1 cellular context compared by ENCODE assay signal in the genomic region with DNA sequence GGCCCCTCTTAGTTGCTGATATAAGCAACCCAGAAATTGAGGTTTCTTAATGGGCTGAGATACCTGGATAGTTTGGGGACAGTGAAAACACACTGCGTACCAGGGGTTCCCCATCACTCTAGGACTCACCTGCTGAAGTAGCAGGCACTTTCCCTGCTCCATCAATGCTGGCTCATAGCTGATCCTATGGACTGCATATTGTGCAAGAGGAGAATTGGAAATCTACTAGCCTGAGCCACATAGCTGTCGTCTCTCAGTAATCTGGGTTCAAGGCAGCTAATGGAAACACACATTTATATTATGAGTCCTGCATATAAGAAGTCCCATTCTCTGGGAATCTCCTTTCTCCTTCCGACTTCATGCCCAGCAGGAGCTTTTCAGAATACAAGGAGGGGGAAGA.
TF ChIP-seq lines count a peak whose summit lies in the region.

No MANE protein-coding gene starts in this region.

TF ChIP-seq in HepG2, 621 proteins besides CTCF, POLR2A, EP300 and RAD21 (continued from another document and continues in another):
- TF ChIP-seq ZGPAT (CRISPR knock-in tag; IDR thresholded peaks at IDR 0.05) (no peak), IRF2 (CRISPR knock-in tag; IDR thresholded peaks at IDR 0.05) (no peak), GATAD2A (CRISPR knock-in tag; IDR thresholded peaks at IDR 0.05) (0 out of 2 replicates have a peak, but pooled peaks have one; percentile 21), ZNF619 (CRISPR knock-in tag; IDR thresholded peaks at IDR 0.05) (no peak), ELK4 (CRISPR knock-in tag; IDR thresholded peaks at IDR 0.05; ENCODE audit: borderline replicate concordance) (no peak), ZSCAN9 (CRISPR knock-in tag; IDR thresholded peaks at IDR 0.05; ENCODE audit: borderline replicate concordance) (no peak), MED1 (CRISPR knock-in tag; IDR thresholded peaks at IDR 0.05) (peak; percentile 53; the same call in 1 of the 2 replicates), GATAD1 (CRISPR knock-in tag; IDR thresholded peaks at IDR 0.05) (no peak), ZNF652 (CRISPR knock-in tag; IDR thresholded peaks at IDR 0.05; ENCODE audit: borderline replicate concordance, low read depth) (no peak), ZNF597 (CRISPR knock-in tag; IDR thresholded peaks at IDR 0.05) (no peak), ZNF598 (CRISPR knock-in tag; IDR thresholded peaks at IDR 0.05; ENCODE audit: borderline replicate concordance) (no peak), FOSL1 (CRISPR knock-in tag; IDR thresholded peaks at IDR 0.05; ENCODE audit: borderline replicate concordance) (no peak), CENPT (CRISPR knock-in tag; IDR thresholded peaks at IDR 0.05; ENCODE audit: low read depth) (no peak), ZFP90 (CRISPR knock-in tag; IDR thresholded peaks at IDR 0.05; ENCODE audit: borderline replicate concordance) (no peak), PCBP2 (optimal IDR thresholded peaks at IDR 0.05; ENCODE audit: low read depth, low read length, poor library complexity, severe bottlenecking) (no peak), SNRNP70 (IDR thresholded peaks at IDR 0.05; ENCODE audit: low read depth, low read length) (no peak), EHMT2 (IDR thresholded peaks at IDR 0.05; ENCODE audit: borderline replicate concordance, low read depth, low read length) (no peak), ZNF264 (CRISPR knock-in tag; IDR thresholded peaks at IDR 0.05) (0 out of 2 replicates have a peak, but pooled peaks have one; percentile 21), ZBTB39 (CRISPR knock-in tag; IDR thresholded peaks at IDR 0.05) (no peak), RFXANK (CRISPR knock-in tag; IDR thresholded peaks at IDR 0.05) (no peak), SMAD3 (CRISPR knock-in tag; IDR thresholded peaks at IDR 0.05) (no peak), ATF6 (CRISPR knock-in tag; conservative IDR thresholded peaks at IDR 0.05) (no peak)
- TF ChIP-seq, protein P1, sequence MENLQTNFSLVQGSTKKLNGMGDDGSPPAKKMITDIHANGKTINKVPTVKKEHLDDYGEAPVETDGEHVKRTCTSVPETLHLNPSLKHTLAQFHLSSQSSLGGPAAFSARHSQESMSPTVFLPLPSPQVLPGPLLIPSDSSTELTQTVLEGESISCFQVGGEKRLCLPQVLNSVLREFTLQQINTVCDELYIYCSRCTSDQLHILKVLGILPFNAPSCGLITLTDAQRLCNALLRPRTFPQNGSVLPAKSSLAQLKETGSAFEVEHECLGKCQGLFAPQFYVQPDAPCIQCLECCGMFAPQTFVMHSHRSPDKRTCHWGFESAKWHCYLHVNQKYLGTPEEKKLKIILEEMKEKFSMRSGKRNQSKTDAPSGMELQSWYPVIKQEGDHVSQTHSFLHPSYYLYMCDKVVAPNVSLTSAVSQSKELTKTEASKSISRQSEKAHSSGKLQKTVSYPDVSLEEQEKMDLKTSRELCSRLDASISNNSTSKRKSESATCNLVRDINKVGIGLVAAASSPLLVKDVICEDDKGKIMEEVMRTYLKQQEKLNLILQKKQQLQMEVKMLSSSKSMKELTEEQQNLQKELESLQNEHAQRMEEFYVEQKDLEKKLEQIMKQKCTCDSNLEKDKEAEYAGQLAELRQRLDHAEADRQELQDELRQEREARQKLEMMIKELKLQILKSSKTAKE (CRISPR knock-in tag; IDR thresholded peaks at IDR 0.05; ENCODE audit: borderline replicate concordance) = no peak
- TF ChIP-seq, protein P2, sequence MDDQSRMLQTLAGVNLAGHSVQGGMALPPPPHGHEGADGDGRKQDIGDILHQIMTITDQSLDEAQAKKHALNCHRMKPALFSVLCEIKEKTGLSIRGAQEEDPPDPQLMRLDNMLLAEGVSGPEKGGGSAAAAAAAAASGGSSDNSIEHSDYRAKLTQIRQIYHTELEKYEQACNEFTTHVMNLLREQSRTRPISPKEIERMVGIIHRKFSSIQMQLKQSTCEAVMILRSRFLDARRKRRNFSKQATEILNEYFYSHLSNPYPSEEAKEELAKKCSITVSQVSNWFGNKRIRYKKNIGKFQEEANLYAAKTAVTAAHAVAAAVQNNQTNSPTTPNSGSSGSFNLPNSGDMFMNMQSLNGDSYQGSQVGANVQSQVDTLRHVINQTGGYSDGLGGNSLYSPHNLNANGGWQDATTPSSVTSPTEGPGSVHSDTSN (CRISPR knock-in tag; IDR thresholded peaks at IDR 0.05; ENCODE audit: borderline replicate concordance) = no peak
- TF ChIP-seq, protein P3, sequence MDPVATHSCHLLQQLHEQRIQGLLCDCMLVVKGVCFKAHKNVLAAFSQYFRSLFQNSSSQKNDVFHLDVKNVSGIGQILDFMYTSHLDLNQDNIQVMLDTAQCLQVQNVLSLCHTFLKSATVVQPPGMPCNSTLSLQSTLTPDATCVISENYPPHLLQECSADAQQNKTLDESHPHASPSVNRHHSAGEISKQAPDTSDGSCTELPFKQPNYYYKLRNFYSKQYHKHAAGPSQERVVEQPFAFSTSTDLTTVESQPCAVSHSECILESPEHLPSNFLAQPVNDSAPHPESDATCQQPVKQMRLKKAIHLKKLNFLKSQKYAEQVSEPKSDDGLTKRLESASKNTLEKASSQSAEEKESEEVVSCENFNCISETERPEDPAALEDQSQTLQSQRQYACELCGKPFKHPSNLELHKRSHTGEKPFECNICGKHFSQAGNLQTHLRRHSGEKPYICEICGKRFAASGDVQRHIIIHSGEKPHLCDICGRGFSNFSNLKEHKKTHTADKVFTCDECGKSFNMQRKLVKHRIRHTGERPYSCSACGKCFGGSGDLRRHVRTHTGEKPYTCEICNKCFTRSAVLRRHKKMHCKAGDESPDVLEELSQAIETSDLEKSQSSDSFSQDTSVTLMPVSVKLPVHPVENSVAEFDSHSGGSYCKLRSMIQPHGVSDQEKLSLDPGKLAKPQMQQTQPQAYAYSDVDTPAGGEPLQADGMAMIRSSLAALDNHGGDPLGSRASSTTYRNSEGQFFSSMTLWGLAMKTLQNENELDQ (CRISPR knock-in tag; IDR thresholded peaks at IDR 0.05; ENCODE audit: borderline replicate concordance) = no peak
- TF ChIP-seq, protein P4, sequence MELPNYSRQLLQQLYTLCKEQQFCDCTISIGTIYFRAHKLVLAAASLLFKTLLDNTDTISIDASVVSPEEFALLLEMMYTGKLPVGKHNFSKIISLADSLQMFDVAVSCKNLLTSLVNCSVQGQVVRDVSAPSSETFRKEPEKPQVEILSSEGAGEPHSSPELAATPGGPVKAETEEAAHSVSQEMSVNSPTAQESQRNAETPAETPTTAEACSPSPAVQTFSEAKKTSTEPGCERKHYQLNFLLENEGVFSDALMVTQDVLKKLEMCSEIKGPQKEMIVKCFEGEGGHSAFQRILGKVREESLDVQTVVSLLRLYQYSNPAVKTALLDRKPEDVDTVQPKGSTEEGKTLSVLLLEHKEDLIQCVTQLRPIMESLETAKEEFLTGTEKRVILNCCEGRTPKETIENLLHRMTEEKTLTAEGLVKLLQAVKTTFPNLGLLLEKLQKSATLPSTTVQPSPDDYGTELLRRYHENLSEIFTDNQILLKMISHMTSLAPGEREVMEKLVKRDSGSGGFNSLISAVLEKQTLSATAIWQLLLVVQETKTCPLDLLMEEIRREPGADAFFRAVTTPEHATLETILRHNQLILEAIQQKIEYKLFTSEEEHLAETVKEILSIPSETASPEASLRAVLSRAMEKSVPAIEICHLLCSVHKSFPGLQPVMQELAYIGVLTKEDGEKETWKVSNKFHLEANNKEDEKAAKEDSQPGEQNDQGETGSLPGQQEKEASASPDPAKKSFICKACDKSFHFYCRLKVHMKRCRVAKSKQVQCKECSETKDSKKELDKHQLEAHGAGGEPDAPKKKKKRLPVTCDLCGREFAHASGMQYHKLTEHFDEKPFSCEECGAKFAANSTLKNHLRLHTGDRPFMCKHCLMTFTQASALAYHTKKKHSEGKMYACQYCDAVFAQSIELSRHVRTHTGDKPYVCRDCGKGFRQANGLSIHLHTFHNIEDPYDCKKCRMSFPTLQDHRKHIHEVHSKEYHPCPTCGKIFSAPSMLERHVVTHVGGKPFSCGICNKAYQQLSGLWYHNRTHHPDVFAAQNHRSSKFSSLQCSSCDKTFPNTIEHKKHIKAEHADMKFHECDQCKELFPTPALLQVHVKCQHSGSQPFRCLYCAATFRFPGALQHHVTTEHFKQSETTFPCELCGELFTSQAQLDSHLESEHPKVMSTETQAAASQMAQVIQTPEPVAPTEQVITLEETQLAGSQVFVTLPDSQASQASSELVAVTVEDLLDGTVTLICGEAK (IDR thresholded peaks at IDR 0.05) = no peak
- TF ChIP-seq, protein P4 (CRISPR knock-in tag; IDR thresholded peaks at IDR 0.05) = no peak
- TF ChIP-seq, protein P5, sequence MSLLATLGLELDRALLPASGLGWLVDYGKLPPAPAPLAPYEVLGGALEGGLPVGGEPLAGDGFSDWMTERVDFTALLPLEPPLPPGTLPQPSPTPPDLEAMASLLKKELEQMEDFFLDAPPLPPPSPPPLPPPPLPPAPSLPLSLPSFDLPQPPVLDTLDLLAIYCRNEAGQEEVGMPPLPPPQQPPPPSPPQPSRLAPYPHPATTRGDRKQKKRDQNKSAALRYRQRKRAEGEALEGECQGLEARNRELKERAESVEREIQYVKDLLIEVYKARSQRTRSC (CRISPR knock-in tag; IDR thresholded peaks at IDR 0.05; ENCODE audit: low read depth) = no peak
